In genomic region chr3:127716334-127716733, GRCh38 we compare ENCODE assay signal across 1 cellular context.
TF ChIP-seq lines count a peak whose summit lies in the region.

No MANE protein-coding gene starts in this region.

TF ChIP-seq in HepG2, 621 proteins besides CTCF, POLR2A, EP300 and RAD21:
- 0 out of 2 replicates have a peak, but pooled peaks have one; percentile 25 for TF ChIP-seq CREB1 (IDR thresholded peaks at IDR 0.05)
- no peak for TF ChIP-seq CREB1 (CRISPR knock-in tag; IDR thresholded peaks at IDR 0.05)
- no peak for TF ChIP-seq PPARG (CRISPR knock-in tag; conservative IDR thresholded peaks at IDR 0.05)
